Comparison of ENCODE assay signal across 11 cellular contexts in genomic region chr7:7989985-7990761, GRCh38. TPM values are rescaled to one million over a fixed set of nuclear protein-coding genes. Genes with fewer than 3 reads are reported as not detected.
DNase-seq lines count a peak whose midpoint lies in the region; ATAC-seq, FAIRE-seq and TF ChIP-seq lines count a peak whose summit lies in the region.
"Had no signal": no experiment of that assay in that cellular context is flagged by ENCODE, and none has a peak within 500 bp of the region (broad histone marks: within the 10 kb centered on the region; RNA-seq: fewer than 3 reads in every experiment).

No MANE protein-coding gene starts in this region.

- peak overlapping the region; percentile 59 for H3K4me3 Mint-ChIP-seq in activated CD8-positive, alpha-beta memory T cell treated with anti-CD3 and anti-CD28 coated beads, Interleukin-2, amount 10 ng/mL, durations not matched to agents 7 days and 5 days

- peak overlapping the region; percentile 15 for H3K4me3 ChIP-seq in epithelial cell of proximal tubule (ENCODE audit: low read depth, low read length)
- H3K4me3 ChIP-seq in skeletal muscle satellite cell (ENCODE audit: low read length) = no peak overlapping the region

- peaks cover 35% of the 10 kb centered on the region for H3K36me3 Mint-ChIP-seq in activated CD8-positive, alpha-beta memory T cell treated with anti-CD3 and anti-CD28 coated beads, Interleukin-2, amount 10 ng/mL, durations not matched to agents 7 days and 5 days

- no peak for TF ChIP-seq CTCF in epithelial cell of proximal tubule (conservative IDR thresholded peaks at IDR 0.05; ENCODE audit: low read depth, low read length)

- FAIRE-seq in frontal cortex (lab: Jason Lieb, UNC) = no peak
- FAIRE-seq: HTR-8/SVneo had no signal

- no peak overlapping the region for H3K9ac ChIP-seq in skeletal muscle satellite cell (ENCODE audit: low read depth, low read length)

- no peaks in the 10 kb centered on the region for H3K27me3 ChIP-seq in skeletal muscle satellite cell (ENCODE audit: control insufficient read depth, insufficient read depth, low read length)

- H3K27me3 Mint-ChIP-seq in activated CD8-positive, alpha-beta memory T cell treated with anti-CD3 and anti-CD28 coated beads, Interleukin-2, amount 10 ng/mL, durations not matched to agents 7 days and 5 days = no peaks in the 10 kb centered on the region

- peaks cover 38% of the 10 kb centered on the region for H3K4me1 Mint-ChIP-seq in activated CD8-positive, alpha-beta memory T cell treated with anti-CD3 and anti-CD28 coated beads, Interleukin-2, amount 10 ng/mL, durations not matched to agents 7 days and 5 days

- H3K27ac Mint-ChIP-seq in activated CD8-positive, alpha-beta memory T cell treated with anti-CD3 and anti-CD28 coated beads, Interleukin-2, amount 10 ng/mL, durations not matched to agents 7 days and 5 days = peak overlapping the region; percentile 71

- no peaks in the 10 kb centered on the region for H3K4me1 ChIP-seq in skeletal muscle satellite cell (ENCODE audit: control insufficient read depth, insufficient read depth, low read length)

- peaks cover 3% of the 10 kb centered on the region for H3K9me3 ChIP-seq in skeletal muscle satellite cell (replicated peaks; ENCODE audit: low read length)

- no peaks in the 10 kb centered on the region for H3K36me3 ChIP-seq in skeletal muscle satellite cell (ENCODE audit: insufficient read depth, low read length)

- peaks cover 16% of the 10 kb centered on the region for H3K9me3 Mint-ChIP-seq in activated CD8-positive, alpha-beta memory T cell treated with anti-CD3 and anti-CD28 coated beads, Interleukin-2, amount 10 ng/mL, durations not matched to agents 7 days and 5 days (ENCODE audit: low read depth)

- peak; percentile 57 for ATAC-seq in activated CD8-positive, alpha-beta memory T cell treated with anti-CD3 and anti-CD28 coated beads, Interleukin-2, amount 10 ng/mL, durations not matched to agents 7 days and 5 days
- peak; percentile 53 for ATAC-seq in SK-N-SH treated with all-trans-retinoic acid at 6 μM for 48 hours

- CTCF ChIA-PET in activated CD8-positive, alpha-beta memory T cell treated with anti-CD3 and anti-CD28 coated beads, Interleukin-2, amount 10 ng/mL, durations not matched to agents 7 days and 5 days (lab: Charles Lee) = interaction anchor here (0.5 to 1.6 kb wide), 6 partner anchors 8 to 80 kb away, joined by 3 to 7 read pairs (median 4); partner anchors contain the start of gene GLCCI1

- no peak for DNase-seq in activated CD8-positive, alpha-beta memory T cell treated with anti-CD3 and anti-CD28 coated beads, Interleukin-2, amount 10 ng/mL, durations not matched to agents 7 days and 5 days
- DNase-seq in activated CD8-positive, alpha-beta memory T cell treated with anti-CD3 and anti-CD28 coated beads, Interleukin-2, amount 50 U/mL, for 48 hours = no peak
- DNase-seq in epithelial cell of proximal tubule (ENCODE audit: low read depth) (no peak), ecto neural progenitor cell (ENCODE audit: low spot score) (no peak), COR-L47 (lab: John Stamatoyannopoulos, UW) (no peak), frontal cortex (ENCODE audit: low spot score in 2 of 2) (no peak)
- DNase-seq: NCI-H1694; stimulated activated CD4-positive, alpha-beta T cell treated with anti-CD3 and anti-CD28 coated beads, Interleukin-12 subunit alpha, Interleukin-12 subunit beta, amount 100 ng/mL, for 4 hours had no signal

- peak overlapping the region; percentile 17 for H3K4me2 ChIP-seq in skeletal muscle satellite cell (ENCODE audit: low read length)

TF ChIP-seq in SK-N-SH treated with all-trans-retinoic acid at 6 μM for 48 hours, 23 proteins besides CTCF, POLR2A, EP300 and RAD21:
- TF ChIP-seq PPARA (CRISPR knock-in tag; IDR thresholded peaks at IDR 0.05; ENCODE audit: borderline replicate concordance) = no peak

RNA-seq across cellular contexts. Expression of gene GLCCI1, which starts 21.6 kb away (rescaled TPM):
- 10 to 100 TPM; 37.7 to 43.6 TPM for total RNA-seq in activated CD8-positive, alpha-beta memory T cell treated with anti-CD3 and anti-CD28 coated beads, Interleukin-2, amount 10 ng/mL, durations not matched to agents 7 days and 5 days
- total RNA-seq in epithelial cell of proximal tubule = 1.9 and 3.0 TPM in 2 replicates
- total RNA-seq in skeletal muscle satellite cell (2012; rRNA removed) = 1.7 and 4.8 TPM in 2 replicates
- total RNA-seq in frontal cortex = 34.6 TPM
